In genomic region chr3:117898722-117899121, GRCh38 we compare ENCODE assay signal across 10 cellular contexts.
DNase-seq lines count a peak whose midpoint lies in the region; ATAC-seq and TF ChIP-seq lines count a peak whose summit lies in the region.
"Had no signal": no experiment of that assay in that cellular context is flagged by ENCODE, and none has a peak within 500 bp of the region (broad histone marks: within the 10 kb centered on the region; RNA-seq: fewer than 3 reads in every experiment).

No MANE protein-coding gene starts in this region.

- H3K27me3 ChIP-seq in cardiac muscle cell (peaks cover 53% of the 10 kb centered on the region), right cardiac atrium (ENCODE audit: control insufficient read depth, insufficient read depth) (no peaks in the 10 kb centered on the region), ectodermal cell (ENCODE audit: control insufficient read depth, insufficient read depth, low read length, poor library complexity, severe bottlenecking) (no peaks in the 10 kb centered on the region)
- H3K27me3 ChIP-seq in CD4-positive, alpha-beta T cell (ENCODE audit: control insufficient read depth, insufficient read depth, low read length), result no peaks in the 10 kb centered on the region

- TF ChIP-seq RAD21 in Ishikawa (IDR thresholded peaks at IDR 0.05; ENCODE audit: low read depth), result peak; percentile 18; the same call in 1 of the 2 replicates

- POLR2A ChIA-PET in CD4-positive, alpha-beta T cell (lab: Charles Lee), result no interaction called here

- H3K27me3 Mint-ChIP-seq in CD4-positive, alpha-beta T cell, result no peaks in the 10 kb centered on the region
- H3K27me3 Mint-ChIP-seq: activated CD8-positive, alpha-beta T cell treated with anti-CD3 and anti-CD28 coated beads for 36 hours; CD4-positive, CD25-positive, alpha-beta regulatory T cell had no signal

- peaks cover 3% of the 10 kb centered on the region for H3K9me3 ChIP-seq in cardiac muscle cell (ENCODE audit: low read depth)
- H3K9me3 ChIP-seq in right cardiac atrium (ENCODE audit: control insufficient read depth, low read length), result no peaks in the 10 kb centered on the region
- no peaks in the 10 kb centered on the region for H3K9me3 ChIP-seq in ectodermal cell (ENCODE audit: control insufficient read depth, low read length)
- peaks cover 5% of the 10 kb centered on the region for H3K9me3 ChIP-seq in CD4-positive, alpha-beta T cell (ENCODE audit: control insufficient read depth, low read length)

- H3K36me3 ChIP-seq in cardiac muscle cell, result no peaks in the 10 kb centered on the region
- no peaks in the 10 kb centered on the region for H3K36me3 ChIP-seq in ectodermal cell (ENCODE audit: control insufficient read depth, insufficient read depth, low read length)

- CTCF ChIA-PET in CD4-positive, alpha-beta T cell (lab: Charles Lee), result no interaction called here

- H3K4me3 ChIP-seq in cardiac muscle cell (no peak overlapping the region), right cardiac atrium (ENCODE audit: low read length) (no peak overlapping the region), ectodermal cell (ENCODE audit: insufficient read depth, low read depth, low read length) (no peak overlapping the region)

- H3K27ac Mint-ChIP-seq in CD4-positive, alpha-beta T cell, result no peak overlapping the region
- H3K27ac Mint-ChIP-seq: activated CD8-positive, alpha-beta T cell treated with anti-CD3 and anti-CD28 coated beads for 36 hours; CD4-positive, CD25-positive, alpha-beta regulatory T cell had no signal

- H3K27ac ChIP-seq in cardiac muscle cell (no peak overlapping the region), right cardiac atrium (ENCODE audit: low read length) (no peak overlapping the region), ectodermal cell (ENCODE audit: insufficient read depth, low read depth, low read length, poor library complexity, severe bottlenecking) (peak overlapping the region; percentile 51)
- no peak overlapping the region for H3K27ac ChIP-seq in CD4-positive, alpha-beta T cell (ENCODE audit: low read depth, low read length)

- no peak for ATAC-seq in right cardiac atrium
- no peak for ATAC-seq in CD4-positive, alpha-beta T cell (ENCODE audit: poor library complexity)
- no peak for ATAC-seq in left lobe of liver
- ATAC-seq: activated CD8-positive, alpha-beta T cell treated with anti-CD3 and anti-CD28 coated beads for 36 hours had no signal

- H3K9me3 Mint-ChIP-seq in CD4-positive, alpha-beta T cell, result peaks cover 10% of the 10 kb centered on the region

- H3K4me1 Mint-ChIP-seq in CD4-positive, alpha-beta T cell (ENCODE audit: low read depth), result no peaks in the 10 kb centered on the region
- H3K4me1 Mint-ChIP-seq: CD4-positive, CD25-positive, alpha-beta regulatory T cell had no signal

- TF ChIP-seq EP300 in Ishikawa (IDR thresholded peaks at IDR 0.05; ENCODE audit: borderline replicate concordance), result no peak

- intact Hi-C loops in right cardiac atrium (cut with DNase I), result no loop called here
- intact Hi-C loops in CD4-positive, alpha-beta T cell (cut with DNase I, micrococcal nuclease), result no loop called here

- H3K4me3 Mint-ChIP-seq in CD4-positive, alpha-beta T cell, result no peak overlapping the region
- H3K4me3 Mint-ChIP-seq: activated CD8-positive, alpha-beta T cell treated with anti-CD3 and anti-CD28 coated beads for 36 hours; CD4-positive, CD25-positive, alpha-beta regulatory T cell had no signal

- TF ChIP-seq CTCF in cardiac muscle cell (IDR thresholded peaks at IDR 0.05; ENCODE audit: low read depth, low read length), result peak; percentile 44
- TF ChIP-seq CTCF in CD4-positive, alpha-beta T cell (IDR thresholded peaks at IDR 0.05), result no peak

- no peaks in the 10 kb centered on the region for H3K4me1 ChIP-seq in cardiac muscle cell (ENCODE audit: low read depth)
- H3K4me1 ChIP-seq in right cardiac atrium (ENCODE audit: control insufficient read depth, insufficient read depth, low read length), result no peaks in the 10 kb centered on the region
- H3K4me1 ChIP-seq in ectodermal cell (ENCODE audit: control insufficient read depth, insufficient read depth, low read length), result no peaks in the 10 kb centered on the region

- 59% methylated on average over 4 of the region's 4 CpGs for WGBS in right cardiac atrium
- WGBS in ectodermal cell, 2 experiments, result 65 to 78% methylated on average over 3 of the region's 4 CpGs

- H3K36me3 Mint-ChIP-seq in CD4-positive, alpha-beta T cell (ENCODE audit: low read depth), result no peaks in the 10 kb centered on the region
- H3K36me3 Mint-ChIP-seq: CD4-positive, CD25-positive, alpha-beta regulatory T cell had no signal

- DNase-seq in cardiac muscle cell (ENCODE audit: low read depth in 1 of 2, low spot score in 1 of 2), result peak in 1 of 2 donors; percentile 13
- DNase-seq in right cardiac atrium, result no peak
- DNase-seq in CD1c-positive myeloid dendritic cell (ENCODE audit: extremely low spot score), result no peak
- DNase-seq in CD4-positive, alpha-beta T cell, result no peak
- DNase-seq in MV-4-11 (lab: John Stamatoyannopoulos, UW), result no peak
- DNase-seq in left lobe of liver (ENCODE audit: low spot score), result no peak
- DNase-seq: activated CD8-positive, alpha-beta T cell treated with anti-CD3 and anti-CD28 coated beads for 36 hours; CD4-positive, CD25-positive, alpha-beta regulatory T cell had no signal

TF ChIP-seq in Ishikawa, 13 proteins besides CTCF, POLR2A, EP300 and RAD21:
- no peak for TF ChIP-seq REST (IDR thresholded peaks at IDR 0.05; ENCODE audit: low read depth)
